In the genomic region with DNA sequence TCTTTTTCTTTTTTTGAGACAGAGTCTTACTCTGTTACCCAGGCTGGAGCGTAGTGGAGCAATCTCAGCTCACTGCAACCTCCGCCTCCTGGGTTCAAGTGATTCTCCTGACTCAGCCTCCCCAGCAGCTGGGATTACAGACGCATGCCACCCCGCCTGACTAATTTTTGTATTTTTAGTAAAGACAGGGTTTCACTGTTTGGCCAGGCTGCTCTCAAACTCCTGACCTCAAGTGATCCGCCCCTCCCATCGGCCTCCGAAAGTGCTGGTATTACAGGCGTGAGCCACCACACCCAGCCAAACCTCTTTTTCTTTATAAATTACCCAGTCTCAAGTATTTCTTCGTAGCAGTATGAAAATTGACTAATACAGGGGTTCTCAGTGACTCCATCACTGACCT, we compare ENCODE assay signal across 1 cellular context. TPM values are rescaled to one million over a fixed set of nuclear protein-coding genes. Genes with fewer than 3 reads are reported as not detected.
"Had no signal": no experiment of that assay in that cellular context is flagged by ENCODE, and none has a peak within 500 bp of the region (broad histone marks: within the 10 kb centered on the region; RNA-seq: fewer than 3 reads in every experiment).

No MANE protein-coding gene starts in this region.

RNA-seq across cellular contexts. Expression of a gene that starts 35.7 kb away (rescaled TPM):
- total RNA-seq: naive thymus-derived CD8-positive, alpha-beta T cell had no signal
